In genomic region chr2:204109681-204110080, GRCh38 we compare ENCODE assay signal across 12 cellular contexts.
DNase-seq lines count a peak whose midpoint lies in the region; ATAC-seq and TF ChIP-seq lines count a peak whose summit lies in the region.
"Had no signal": no experiment of that assay in that cellular context is flagged by ENCODE, and none has a peak within 500 bp of the region (broad histone marks: within the 10 kb centered on the region; RNA-seq: fewer than 3 reads in every experiment).

No MANE protein-coding gene starts in this region.

- H3K4me3 Mint-ChIP-seq in CD4-positive, CD25-positive, alpha-beta regulatory T cell, result peak overlapping the region; percentile 75 to 82 (median 76)
- H3K4me3 Mint-ChIP-seq in natural killer cell, result peak overlapping the region; percentile 82

- no peaks in the 10 kb centered on the region for H3K27me3 ChIP-seq in CD4-positive, CD25-positive, alpha-beta regulatory T cell (ENCODE audit: control insufficient read depth, insufficient read depth, low read length)
- H3K27me3 ChIP-seq in dorsolateral prefrontal cortex, result peaks cover 0 to 10% (median 0%) of the 10 kb centered on the region in 45 donors

- ATAC-seq in CD4-positive, CD25-positive, alpha-beta regulatory T cell (ENCODE audit: low read depth in 2 of 2), result no peak
- no peak for ATAC-seq in activated naive CD4-positive, alpha-beta T cell treated with anti-CD3 and anti-CD28 coated beads, Interleukin-2, amount 50 U/mL, for 72 hours
- ATAC-seq in natural killer cell, result peak; percentile 5 to 21 (median 7)
- ATAC-seq in GM18502 (IDR thresholded peaks at IDR 0.05; ENCODE audit: poor library complexity, unreplicated experiment), result no peak
- ATAC-seq in GM18873 (IDR thresholded peaks at IDR 0.05; ENCODE audit: low FRiP score, unreplicated experiment), result no peak
- no peak for ATAC-seq in HG02610 (IDR thresholded peaks at IDR 0.05; ENCODE audit: unreplicated experiment)

- no peaks in the 10 kb centered on the region for H3K9me3 ChIP-seq in CD4-positive, CD25-positive, alpha-beta regulatory T cell (ENCODE audit: control insufficient read depth in 2 of 2, low read length in 2 of 2)

- no peaks in the 10 kb centered on the region for H3K9me3 Mint-ChIP-seq in CD4-positive, CD25-positive, alpha-beta regulatory T cell
- no peaks in the 10 kb centered on the region for H3K9me3 Mint-ChIP-seq in activated naive CD4-positive, alpha-beta T cell treated with anti-CD3 and anti-CD28 coated beads, Interleukin-2, amount 50 U/mL, for 72 hours
- H3K9me3 Mint-ChIP-seq in natural killer cell, result no peaks in the 10 kb centered on the region

- H3K27ac ChIP-seq in CD4-positive, CD25-positive, alpha-beta regulatory T cell (ENCODE audit: insufficient read depth, low read length, poor library complexity, severe bottlenecking), result no peak overlapping the region
- no peak overlapping the region for H3K27ac ChIP-seq in dorsolateral prefrontal cortex

- TF ChIP-seq CTCF in natural killer cell (IDR thresholded peaks at IDR 0.05), result no peak
- TF ChIP-seq CTCF in dorsolateral prefrontal cortex (IDR thresholded peaks at IDR 0.05 in 54 of 56, conservative IDR thresholded peaks at IDR 0.05 in 2 of 56; ENCODE audit: low read depth in 1 of 56, partially characterized antibody in 56 of 56), result no peak

- H3K36me3 ChIP-seq in CD4-positive, CD25-positive, alpha-beta regulatory T cell (ENCODE audit: control insufficient read depth, insufficient read depth, low read length), result no peaks in the 10 kb centered on the region

- peaks cover 38 to 57% (median 44%) of the 10 kb centered on the region in 4 donors for H3K4me1 Mint-ChIP-seq in CD4-positive, CD25-positive, alpha-beta regulatory T cell
- peaks cover 38 to 46% of the 10 kb centered on the region in 2 donors for H3K4me1 Mint-ChIP-seq in natural killer cell

- peaks cover 39% of the 10 kb centered on the region for H3K4me1 ChIP-seq in CD4-positive, CD25-positive, alpha-beta regulatory T cell (ENCODE audit: control insufficient read depth, insufficient read depth, low read length, poor library complexity, severe bottlenecking)

- H3K27ac Mint-ChIP-seq in CD4-positive, CD25-positive, alpha-beta regulatory T cell, result peak overlapping the region in 2 of 3 donors; percentile 6 to 46
- H3K27ac Mint-ChIP-seq in activated naive CD4-positive, alpha-beta T cell treated with anti-CD3 and anti-CD28 coated beads, Interleukin-2, amount 50 U/mL, for 72 hours, result peak overlapping the region; percentile 75 to 86
- peak overlapping the region; percentile 27 to 85 for H3K27ac Mint-ChIP-seq in natural killer cell

- no peaks in the 10 kb centered on the region for H3K36me3 Mint-ChIP-seq in CD4-positive, CD25-positive, alpha-beta regulatory T cell
- no peaks in the 10 kb centered on the region for H3K36me3 Mint-ChIP-seq in activated naive CD4-positive, alpha-beta T cell treated with anti-CD3 and anti-CD28 coated beads, Interleukin-2, amount 50 U/mL, for 72 hours
- H3K36me3 Mint-ChIP-seq in natural killer cell, result no peaks in the 10 kb centered on the region

- DNase-seq in CD4-positive, CD25-positive, alpha-beta regulatory T cell, result peak in 1 of 3 donors; percentile 10
- DNase-seq in Jurkat, Clone E6-1 (ENCODE audit: low read depth, low spot score), result no peak
- no peak for DNase-seq in activated naive CD4-positive, alpha-beta T cell treated with anti-CD3 and anti-CD28 coated beads, Interleukin-2, amount 50 U/mL, for 72 hours (ENCODE audit: low spot score in 2 of 2)
- DNase-seq in natural killer cell (no peak), dorsolateral prefrontal cortex (no peak)
- DNase-seq: Calu3, caudate nucleus, NCI-H2081 treated with DMSO at 0.1 percent for 48 hours had no signal

- intact Hi-C loops in natural killer cell (cut with micrococcal nuclease), result loop anchor here (2.0 kb wide), 1 partner anchor 1839 kb away; no protein-coding TSS in a partner anchor
- intact Hi-C loops in dorsolateral prefrontal cortex (cut with DNase I), result loop anchor here in 1 of 2 donors (10.0 kb wide), 2 partner anchors 155 to 515 kb away; no protein-coding TSS in a partner anchor

- H3K27me3 Mint-ChIP-seq in CD4-positive, CD25-positive, alpha-beta regulatory T cell, result peaks cover 4% of the 10 kb centered on the region
- peaks cover 33 to 58% of the 10 kb centered on the region in 2 donors for H3K27me3 Mint-ChIP-seq in natural killer cell (ENCODE audit: low read depth in 2 of 2)

- H3K4me3 ChIP-seq in CD4-positive, CD25-positive, alpha-beta regulatory T cell (ENCODE audit: low read depth, low read length), result peak overlapping the region; percentile 62
- H3K4me3 ChIP-seq in Jurkat, Clone E6-1 (ENCODE audit: low read length), result peak overlapping the region; percentile 32
- H3K4me3 ChIP-seq in dorsolateral prefrontal cortex, result no peak overlapping the region
- H3K4me3 ChIP-seq: GM12878 had no signal

Comparison
In these comparisons a context has a peak if more than half of its experiments do, and no peak if none do; other contexts are left out.
1. ATAC-seq: peak in natural killer cell (3 of 3); none in CD4-positive, CD25-positive, alpha-beta regulatory T cell (0 of 2), activated naive CD4-positive, alpha-beta T cell treated with anti-CD3 and anti-CD28 coated beads, Interleukin-2, amount 50 U/mL, for 72 hours (0 of 2), GM18502 (single experiment), GM18873 (single experiment) and HG02610 (single experiment).
2. H3K4me3 ChIP-seq: peak in CD4-positive, CD25-positive, alpha-beta regulatory T cell (single experiment) and Jurkat, Clone E6-1 (single experiment); none in dorsolateral prefrontal cortex (0 of 59).
3. H3K27ac Mint-ChIP-seq: peak in every context shown above with its lines; median percentile 80 in activated naive CD4-positive, alpha-beta T cell treated with anti-CD3 and anti-CD28 coated beads, Interleukin-2, amount 50 U/mL, for 72 hours; 56 in natural killer cell; 26 in CD4-positive, CD25-positive, alpha-beta regulatory T cell.